19 cellular contexts compared by ENCODE assay signal in the genomic region with DNA sequence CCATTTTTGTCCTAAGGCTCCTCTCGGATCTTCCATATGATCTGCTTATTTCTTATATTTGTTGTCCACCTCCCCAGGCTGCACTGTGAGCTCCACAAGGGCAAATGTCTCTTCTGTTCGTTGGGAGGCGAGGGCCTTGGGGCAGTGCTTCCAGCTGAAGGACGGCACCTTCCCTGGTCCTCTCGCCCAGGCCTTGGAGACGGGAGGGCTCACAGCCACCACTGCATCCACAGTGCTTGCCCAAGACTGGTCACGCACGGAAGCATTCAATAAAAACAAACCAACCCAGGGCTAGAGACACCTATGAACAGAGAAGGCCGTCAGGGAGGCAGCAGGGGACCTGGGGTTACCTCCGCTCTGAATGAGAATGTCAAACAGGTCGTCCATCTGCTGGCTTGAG.
DNase-seq lines count a peak whose midpoint lies in the region; ATAC-seq and TF ChIP-seq lines count a peak whose summit lies in the region.
"Had no signal": no experiment of that assay in that cellular context is flagged by ENCODE, and none has a peak within 500 bp of the region (broad histone marks: within the 10 kb centered on the region; RNA-seq: fewer than 3 reads in every experiment).

No MANE protein-coding gene starts in this region.

- H3K27ac ChIP-seq in SU-DHL-6 (ENCODE audit: low read depth, low read length) = peak overlapping the region; percentile 95
- H3K27ac ChIP-seq: body of pancreas, parathyroid adenoma had no signal

- no peaks in the 10 kb centered on the region for H3K27me3 Mint-ChIP-seq in activated T-cell treated with anti-CD3 and anti-CD28 coated beads, Interleukin-2, amount 50 U/mL, for 24 hours
- H3K27me3 Mint-ChIP-seq in dendritic cell treated with granulocyte-macrophage colony-stimulating factor and Interleukin-4, amounts not matched to agents 40 ng/mL and 50 ng/mL, for 4 days = no peaks in the 10 kb centered on the region

- ATAC-seq in stimulated activated effector memory CD8-positive, alpha-beta T cell treated with anti-CD3 and anti-CD28 coated beads, Interleukin-12 subunit alpha, Interleukin-12 subunit beta, amount 100 ng/mL, for 72 hours = no peak
- no peak for ATAC-seq in HG03457 (IDR thresholded peaks at IDR 0.05; ENCODE audit: unreplicated experiment)
- ATAC-seq: activated T-cell treated with anti-CD3 and anti-CD28 coated beads, Interleukin-2, amount 50 U/mL, for 4 hours; body of pancreas; heart right ventricle had no signal

- peak overlapping the region; percentile 52 for H3K9ac ChIP-seq in SU-DHL-6 (ENCODE audit: low read length)
- H3K9ac ChIP-seq: parathyroid adenoma had no signal

- intact Hi-C loops in dendritic cell treated with granulocyte-macrophage colony-stimulating factor and Interleukin-4, amounts not matched to agents 40 ng/mL and 50 ng/mL, for 4 days (cut with micrococcal nuclease) = no loop called here

- TF ChIP-seq CTCF in SU-DHL-6 (IDR thresholded peaks at IDR 0.05; ENCODE audit: insufficient read depth, low read length, poor library complexity, severe bottlenecking) = no peak

- H3K4me1 Mint-ChIP-seq in activated T-cell treated with anti-CD3 and anti-CD28 coated beads, Interleukin-2, amount 50 U/mL, for 24 hours (ENCODE audit: low read depth) = peaks cover 28% of the 10 kb centered on the region
- H3K4me1 Mint-ChIP-seq in dendritic cell treated with granulocyte-macrophage colony-stimulating factor and Interleukin-4, amounts not matched to agents 40 ng/mL and 50 ng/mL, for 4 days (ENCODE audit: low read depth) = peaks cover 60% of the 10 kb centered on the region
- peaks cover 37% of the 10 kb centered on the region for H3K4me1 Mint-ChIP-seq in stimulated activated effector memory CD8-positive, alpha-beta T cell treated with anti-CD3 and anti-CD28 coated beads, Interleukin-12 subunit alpha, Interleukin-12 subunit beta, amount 100 ng/mL, for 72 hours

- H3K9me2 ChIP-seq in SU-DHL-6 (replicated peaks; ENCODE audit: insufficient read depth, low read length) = no peaks in the 10 kb centered on the region

- H3K27me3 ChIP-seq in SU-DHL-6 (ENCODE audit: low read length) = no peaks in the 10 kb centered on the region
- H3K27me3 ChIP-seq: body of pancreas, heart right ventricle, Peyer's patch had no signal

- peak overlapping the region; percentile 90 for H3K27ac Mint-ChIP-seq in activated T-cell treated with anti-CD3 and anti-CD28 coated beads, Interleukin-2, amount 50 U/mL, for 24 hours
- peak overlapping the region; percentile 78 for H3K27ac Mint-ChIP-seq in dendritic cell treated with granulocyte-macrophage colony-stimulating factor and Interleukin-4, amounts not matched to agents 40 ng/mL and 50 ng/mL, for 4 days
- peak overlapping the region; percentile 96 for H3K27ac Mint-ChIP-seq in stimulated activated effector memory CD8-positive, alpha-beta T cell treated with anti-CD3 and anti-CD28 coated beads, Interleukin-12 subunit alpha, Interleukin-12 subunit beta, amount 100 ng/mL, for 72 hours

- no peak overlapping the region for H3K4me3 ChIP-seq in SU-DHL-6 (ENCODE audit: insufficient read depth, low read length, poor library complexity, severe bottlenecking)
- H3K4me3 ChIP-seq: body of pancreas, heart right ventricle, Peyer's patch, skin epidermis had no signal

- H2AFZ ChIP-seq in SU-DHL-6 (ENCODE audit: low read depth, low read length, severe bottlenecking) = no peak overlapping the region
- H2AFZ ChIP-seq: parathyroid adenoma had no signal

- peak overlapping the region; percentile 51 for H3K4me2 ChIP-seq in SU-DHL-6 (ENCODE audit: low read depth, low read length, poor library complexity, severe bottlenecking)

- peaks cover 77% of the 10 kb centered on the region for H3K36me3 Mint-ChIP-seq in activated T-cell treated with anti-CD3 and anti-CD28 coated beads, Interleukin-2, amount 50 U/mL, for 24 hours (ENCODE audit: low read depth)
- H3K36me3 Mint-ChIP-seq in dendritic cell treated with granulocyte-macrophage colony-stimulating factor and Interleukin-4, amounts not matched to agents 40 ng/mL and 50 ng/mL, for 4 days (ENCODE audit: low read depth) = peaks cover 96% of the 10 kb centered on the region
- peaks cover 90% of the 10 kb centered on the region for H3K36me3 Mint-ChIP-seq in stimulated activated effector memory CD8-positive, alpha-beta T cell treated with anti-CD3 and anti-CD28 coated beads, Interleukin-12 subunit alpha, Interleukin-12 subunit beta, amount 100 ng/mL, for 72 hours

- H3K36me3 ChIP-seq in SU-DHL-6 (ENCODE audit: low read length) = no peaks in the 10 kb centered on the region

- DNase-seq in activated T-cell treated with anti-CD3 and anti-CD28 coated beads, Interleukin-2, amount 50 U/mL, for 24 hours = no peak
- no peak for DNase-seq in activated T-cell treated with anti-CD3 and anti-CD28 coated beads, Interleukin-2, amount 50 U/mL, for 1 hour
- DNase-seq in stimulated activated effector memory CD8-positive, alpha-beta T cell treated with anti-CD3 and anti-CD28 coated beads, Interleukin-12 subunit alpha, Interleukin-12 subunit beta, amount 100 ng/mL, for 72 hours (ENCODE audit: low spot score in 2 of 2) = no peak
- DNase-seq in NCI-H226 (no peak), NCI-H1930 (lab: John Stamatoyannopoulos, UW) (no peak)
- DNase-seq: ACHN; activated T-cell treated with anti-CD3 and anti-CD28 coated beads, Interleukin-2, amount 50 U/mL, for 4 hours; body of pancreas; GDM1; heart right ventricle; kidney; NCI-H2029 treated with DMSO at 0.1 percent for 48 hours; Peyer's patch; stimulated activated naive CD4-positive, alpha-beta T cell had no signal

- peaks cover 71% of the 10 kb centered on the region for H3F3A ChIP-seq in SU-DHL-6 (ENCODE audit: insufficient read depth)

- no peaks in the 10 kb centered on the region for H3K9me3 ChIP-seq in SU-DHL-6 (ENCODE audit: insufficient read depth, low read length)
- H3K9me3 ChIP-seq: body of pancreas, heart right ventricle, Peyer's patch had no signal

- H3K4me3 Mint-ChIP-seq in activated T-cell treated with anti-CD3 and anti-CD28 coated beads, Interleukin-2, amount 50 U/mL, for 24 hours = no peak overlapping the region
- H3K4me3 Mint-ChIP-seq in dendritic cell treated with granulocyte-macrophage colony-stimulating factor and Interleukin-4, amounts not matched to agents 40 ng/mL and 50 ng/mL, for 4 days = no peak overlapping the region
- H3K4me3 Mint-ChIP-seq in stimulated activated effector memory CD8-positive, alpha-beta T cell treated with anti-CD3 and anti-CD28 coated beads, Interleukin-12 subunit alpha, Interleukin-12 subunit beta, amount 100 ng/mL, for 72 hours = no peak overlapping the region
- H3K4me3 Mint-ChIP-seq: activated T-cell treated with anti-CD3 and anti-CD28 coated beads, Interleukin-2, amount 50 U/mL, for 4 hours had no signal

- no peaks in the 10 kb centered on the region for H3K9me3 Mint-ChIP-seq in activated T-cell treated with anti-CD3 and anti-CD28 coated beads, Interleukin-2, amount 50 U/mL, for 24 hours
- no peaks in the 10 kb centered on the region for H3K9me3 Mint-ChIP-seq in dendritic cell treated with granulocyte-macrophage colony-stimulating factor and Interleukin-4, amounts not matched to agents 40 ng/mL and 50 ng/mL, for 4 days
- no peaks in the 10 kb centered on the region for H3K9me3 Mint-ChIP-seq in stimulated activated effector memory CD8-positive, alpha-beta T cell treated with anti-CD3 and anti-CD28 coated beads, Interleukin-12 subunit alpha, Interleukin-12 subunit beta, amount 100 ng/mL, for 72 hours
- H3K9me3 Mint-ChIP-seq: activated T-cell treated with anti-CD3 and anti-CD28 coated beads, Interleukin-2, amount 50 U/mL, for 4 hours had no signal

- no peaks in the 10 kb centered on the region; the same call in 1 of the 2 replicates for H3K79me2 ChIP-seq in SU-DHL-6 (ENCODE audit: insufficient read depth, low read length)
- H3K79me2 ChIP-seq: parathyroid adenoma had no signal

- H4K20me1 ChIP-seq in SU-DHL-6 (ENCODE audit: low read depth, low read length) = no peaks in the 10 kb centered on the region
